ENCODE assay signal across 20 cellular contexts in genomic region chr22:19605508-19606331, GRCh38.
A peak's percentile ranks its signal among the peaks of the same experiment; 100 is the strongest.
DNase-seq lines count a peak whose midpoint lies in the region; ATAC-seq, FAIRE-seq and TF ChIP-seq lines count a peak whose summit lies in the region.
"Had no signal": no experiment of that assay in that cellular context is flagged by ENCODE, and none has a peak within 500 bp of the region (broad histone marks: within the 10 kb centered on the region; RNA-seq: fewer than 3 reads in every experiment).

No MANE protein-coding gene starts in this region.

- TF ChIP-seq CTCF in H1 (IDR thresholded peaks at IDR 0.05; ENCODE audit: control extremely low read depth in 1 of 3, insufficient read depth in 1 of 3, low read depth in 1 of 3, low read length in 3 of 3) (no peak), psoas muscle (IDR thresholded peaks at IDR 0.05) (no peak)

- H3K27ac ChIP-seq in H1 (ENCODE audit: low read depth, low read length): no peak overlapping the region
- H3K27ac ChIP-seq in psoas muscle: peak overlapping the region; percentile 76
- H3K27ac ChIP-seq: thoracic aorta had no signal

- no peak overlapping the region for H2BK12ac ChIP-seq in H1 (ENCODE audit: low read depth, low read length)

- no peak overlapping the region for H3K4ac ChIP-seq in H1 (replicated peaks; ENCODE audit: insufficient read length, low read depth, low read length)

- FAIRE-seq in H1 (lab: Jason Lieb, UNC): no peak

- H2BK5ac ChIP-seq in H1 (ENCODE audit: low read depth, low read length): no peak overlapping the region

- H3K27me3 ChIP-seq in MG63 (no peaks in the 10 kb centered on the region), H1 (replicated peaks in 1 of 4; ENCODE audit: control insufficient read depth in 3 of 4, extremely low read depth in 1 of 4, insufficient read depth in 3 of 4, low read length in 3 of 4) (no peaks in the 10 kb centered on the region), psoas muscle (ENCODE audit: insufficient read depth in 3 of 3, low read length in 2 of 3) (no peaks in the 10 kb centered on the region)

- H4K5ac ChIP-seq in H1 (ENCODE audit: insufficient read length, low read depth, low read length): no peak overlapping the region

- no peaks in the 10 kb centered on the region for H3K36me3 ChIP-seq in MG63
- no peaks in the 10 kb centered on the region for H3K36me3 ChIP-seq in H1 (ENCODE audit: control insufficient read depth in 2 of 4, insufficient read depth in 4 of 4, low read length in 3 of 4)
- no peaks in the 10 kb centered on the region for H3K36me3 ChIP-seq in psoas muscle (ENCODE audit: insufficient read depth in 1 of 2, low read depth in 1 of 2)
- H3K36me3 ChIP-seq: thoracic aorta had no signal

- no peak overlapping the region for H2AFZ ChIP-seq in H1 (ENCODE audit: low read length)

- no peaks in the 10 kb centered on the region for H3K23me2 ChIP-seq in H1 (ENCODE audit: low read depth, low read length)

- H2BK20ac ChIP-seq in H1 (ENCODE audit: low read length): no peak overlapping the region

- H2BK120ac ChIP-seq in H1 (replicated peaks; ENCODE audit: low read depth, low read length): no peak overlapping the region

- TF ChIP-seq RAD21 in H1 (IDR thresholded peaks at IDR 0.05 in 1 of 2, conservative IDR thresholded peaks at IDR 0.05 in 1 of 2; ENCODE audit: low read depth in 2 of 2, low read length in 2 of 2): no peak

- no peak overlapping the region for H3K4me2 ChIP-seq in H1 (ENCODE audit: insufficient read depth in 1 of 2, low read depth in 2 of 2, low read length in 2 of 2)

- no peak overlapping the region for H2AK5ac ChIP-seq in H1 (ENCODE audit: low read depth, low read length)

- no peak overlapping the region for H3K23ac ChIP-seq in H1 (ENCODE audit: insufficient read length)

- 0 out of 2 replicates have a peak overlapping the region, but pooled peaks have one; percentile 81 for H2BK15ac ChIP-seq in H1 (ENCODE audit: low read length)

- 88% methylated on average over 27 of the region's 28 CpGs; no CpG with 5 or more reads in 1 of the 2 experiments for WGBS in H1 (ENCODE audit: extremely low coverage in 1 of 2, insufficient coverage in 1 of 2, insufficient read length in 1 of 2, insufficient replicate concordance in 2 of 2, low coverage in 1 of 2, low lambda C conversion rate in 2 of 2, missing lambda C conversion rate in 1 of 2), 2 experiments
- WGBS in psoas muscle, 3 donors: 53 to 54% (median 53%) methylated on average over 28 of the region's 28 CpGs

- intact Hi-C loops in psoas muscle (cut with DNase I): no loop called here

- H3K9ac ChIP-seq in H1 (replicated peaks in 1 of 4; ENCODE audit: extremely low read depth in 1 of 4, low read depth in 3 of 4, low read length in 3 of 4): no peak overlapping the region

- no peak overlapping the region for H4K91ac ChIP-seq in H1 (replicated peaks; ENCODE audit: insufficient read length, low read length)

- H3K79me2 ChIP-seq in H1 (ENCODE audit: control insufficient read depth in 1 of 2, insufficient read depth in 2 of 2, low read length in 2 of 2): no peaks in the 10 kb centered on the region

- CTCF ChIA-PET in H1 (lab: Charles Lee; ENCODE audit: partially characterized antibody): interaction anchor here (1.0 to 1.4 kb wide), 4 partner anchors 16 to 103 kb away, joined by 3 to 5 read pairs (median 4); no protein-coding TSS in a partner anchor

- no peak overlapping the region for H3K4me3 ChIP-seq in MG63
- H3K4me3 ChIP-seq in H1 (ENCODE audit: extremely low read depth in 1 of 4, insufficient read depth in 2 of 4, low read depth in 3 of 4, low read length in 4 of 4): no peak overlapping the region
- no peak overlapping the region for H3K4me3 ChIP-seq in psoas muscle
- H3K4me3 ChIP-seq: dorsolateral prefrontal cortex, thoracic aorta had no signal

- ATAC-seq in psoas muscle (peak; percentile 88 to 98 (median 94)), GM18511 (IDR thresholded peaks at IDR 0.05; ENCODE audit: unreplicated experiment) (no peak), HG02970 (IDR thresholded peaks at IDR 0.05; ENCODE audit: low FRiP score, unreplicated experiment) (no peak)
- ATAC-seq: sciatic nerve; stimulated activated memory B cell treated with anti-CD40 and anti-IgM and Interleukin-4, amounts not matched to agents 10 μg/mL and 1 μg/mL and 100 μg/mL, for 72 hours had no signal

- H3K9me3 ChIP-seq in MG63: no peaks in the 10 kb centered on the region
- H3K9me3 ChIP-seq in H1 (ENCODE audit: insufficient read depth in 2 of 2, low read depth in 1 of 2, low read length in 1 of 2): no peaks in the 10 kb centered on the region
- no peaks in the 10 kb centered on the region for H3K9me3 ChIP-seq in psoas muscle
- H3K9me3 ChIP-seq: thoracic aorta had no signal

- no peak overlapping the region for H3K56ac ChIP-seq in H1 (replicated peaks; ENCODE audit: insufficient read length, low read depth, low read length)

- H4K20me1 ChIP-seq in H1 (replicated peaks in 1 of 2; ENCODE audit: control insufficient read depth in 1 of 2, insufficient read depth in 2 of 2, low read length in 2 of 2): no peaks in the 10 kb centered on the region

- H3K18ac ChIP-seq in H1 (ENCODE audit: extremely low read depth, low read length): no peak overlapping the region

- H3K4me1 ChIP-seq in H1 (replicated peaks in 1 of 4; ENCODE audit: control insufficient read depth in 3 of 4, insufficient read depth in 4 of 4, low read length in 3 of 4) (peaks cover 0 to 18% (median 14%) of the 10 kb centered on the region in 4 experiments; a peak in 6 of 7 replicates), psoas muscle (peaks cover 12% of the 10 kb centered on the region)

- peak overlapping the region; percentile 58; the same call in 1 of the 2 replicates for H4K8ac ChIP-seq in H1 (ENCODE audit: extremely low read depth, insufficient read depth, low read length)

- no peaks in the 10 kb centered on the region for H3K79me1 ChIP-seq in H1 (ENCODE audit: low read depth, low read length)

- DNase-seq in Daoy (ENCODE audit: low read depth) (peak; percentile 46), MG63 (peak; percentile 83), H1 (ENCODE audit: low read depth in 1 of 2, low spot score in 2 of 2) (no peak), psoas muscle (peak; percentile 64 to 85), NCI-H510A (lab: John Stamatoyannopoulos, UW) (no peak)
- DNase-seq: activated CD4-positive, alpha-beta memory T cell treated with anti-CD3 and anti-CD28 coated beads, Interleukin-2, amount 10 ng/mL, durations not matched to agents 7 days and 5 days; activated naive CD8-positive, alpha-beta T cell treated with anti-CD3 and anti-CD28 coated beads, Interleukin-2, amount 10 ng/mL, durations not matched to agents 7 days and 5 days; activated T-cell treated with anti-CD3 and anti-CD28 coated beads, Interleukin-2, amount 50 U/mL, for 24 hours; AML-193; EL; erythroblast; NCI-H1105; NCI-H526 treated with DMSO at 0.1 percent for 48 hours; T-helper 1 cell had no signal

- POLR2A ChIA-PET in H1 (lab: Charles Lee; ENCODE audit: partially characterized antibody): interaction anchor here (0.6 to 1.4 kb wide), 2 partner anchors 126 to 138 kb away, joined by 3 read pairs; partner anchors contain the start of gene CDC45

- H3K14ac ChIP-seq in H1 (ENCODE audit: insufficient read length): no peak overlapping the region

- no peak for TF ChIP-seq EP300 in H1 (IDR thresholded peaks at IDR 0.05; ENCODE audit: borderline replicate concordance in 1 of 2, low read depth in 2 of 2, low read length in 2 of 2)

- no peak for TF ChIP-seq POLR2A in H1 (IDR thresholded peaks at IDR 0.05; ENCODE audit: control extremely low read depth in 1 of 2, low read depth in 2 of 2, low read length in 2 of 2)

TF ChIP-seq in H1, 55 proteins besides CTCF, POLR2A, EP300 and RAD21:
- TF ChIP-seq SP1 (IDR thresholded peaks at IDR 0.05; ENCODE audit: low read depth, low read length) (no peak), CREB1 (IDR thresholded peaks at IDR 0.05) (no peak), RFX5 (IDR thresholded peaks at IDR 0.05; ENCODE audit: borderline replicate concordance, low read depth, low read length) (no peak), SP2 (IDR thresholded peaks at IDR 0.05; ENCODE audit: low read length) (no peak), HDAC6 (IDR thresholded peaks at IDR 0.05; ENCODE audit: low read depth, low read length) (no peak), JUND (IDR thresholded peaks at IDR 0.05; ENCODE audit: low read length) (no peak), SUZ12 (IDR thresholded peaks at IDR 0.05; ENCODE audit: low read length) (no peak), YY1 (IDR thresholded peaks at IDR 0.05; ENCODE audit: low read depth, low read length) (no peak), JUN (IDR thresholded peaks at IDR 0.05; ENCODE audit: low read depth, low read length) (no peak), ATF2 (IDR thresholded peaks at IDR 0.05; ENCODE audit: low read length) (no peak), SP4 (IDR thresholded peaks at IDR 0.05; ENCODE audit: low read length) (no peak), CBX8 (IDR thresholded peaks at IDR 0.05; ENCODE audit: borderline replicate concordance, low read depth, low read length) (no peak), GTF2F1 (IDR thresholded peaks at IDR 0.05; ENCODE audit: borderline replicate concordance, low read depth, low read length) (no peak), CEBPB (IDR thresholded peaks at IDR 0.05; ENCODE audit: low read depth, low read length) (no peak)

Comparison
In these comparisons a context has a peak if more than half of its experiments do, and no peak if none do; other contexts are left out.
1. DNase-seq: peak in Daoy (single experiment), MG63 (single experiment) and psoas muscle (2 of 2); none in H1 (0 of 2) and NCI-H510A (single experiment).
2. ATAC-seq: peak in psoas muscle (4 of 4); none in GM18511 (single experiment) and HG02970 (single experiment).